Comparison of ENCODE assay signal across 18 cellular contexts in genomic region chr1:39148942-39149341, GRCh38.
"Had no signal": no experiment of that assay in that cellular context is flagged by ENCODE, and none has a peak within 500 bp of the region (broad histone marks: within the 10 kb centered on the region; RNA-seq: fewer than 3 reads in every experiment).

No MANE protein-coding gene starts in this region.

- H3K9me3 Mint-ChIP-seq: activated CD4-positive, alpha-beta memory T cell treated with anti-CD3 and anti-CD28 coated beads, Interleukin-2, amount 10 ng/mL, durations not matched to agents 7 days and 5 days; activated naive CD8-positive, alpha-beta T cell treated with anti-CD3 and anti-CD28 coated beads for 36 hours; activated T-cell treated with anti-CD3 and anti-CD28 coated beads, Interleukin-2, amount 50 U/mL, for 24 hours; endodermal cell; stimulated activated naive CD8-positive, alpha-beta T cell treated with anti-CD3 and anti-CD28 coated beads, Interleukin-15, amount 100 ng/mL, for 72 hours had no signal

- H3K9ac ChIP-seq: parathyroid adenoma had no signal

- H3K9me3 ChIP-seq: breast epithelium, gastrocnemius medialis, heart left ventricle, sigmoid colon, spleen had no signal

- H3K36me3 ChIP-seq: breast epithelium, gastrocnemius medialis, heart left ventricle, sigmoid colon, spleen had no signal

- H3K4me1 Mint-ChIP-seq: activated CD4-positive, alpha-beta memory T cell treated with anti-CD3 and anti-CD28 coated beads, Interleukin-2, amount 10 ng/mL, durations not matched to agents 7 days and 5 days; activated naive CD8-positive, alpha-beta T cell treated with anti-CD3 and anti-CD28 coated beads for 36 hours; stimulated activated naive CD8-positive, alpha-beta T cell treated with anti-CD3 and anti-CD28 coated beads, Interleukin-15, amount 100 ng/mL, for 72 hours had no signal

- H3K36me3 Mint-ChIP-seq: activated naive CD8-positive, alpha-beta T cell treated with anti-CD3 and anti-CD28 coated beads for 36 hours had no signal

- H3K4me3 Mint-ChIP-seq: activated CD4-positive, alpha-beta memory T cell treated with anti-CD3 and anti-CD28 coated beads, Interleukin-2, amount 10 ng/mL, durations not matched to agents 7 days and 5 days; activated naive CD8-positive, alpha-beta T cell treated with anti-CD3 and anti-CD28 coated beads for 36 hours; activated T-cell treated with anti-CD3 and anti-CD28 coated beads, Interleukin-2, amount 50 U/mL, for 24 hours; endodermal cell; stimulated activated naive CD8-positive, alpha-beta T cell treated with anti-CD3 and anti-CD28 coated beads, Interleukin-15, amount 100 ng/mL, for 72 hours had no signal

- H3K27ac ChIP-seq: breast epithelium, dorsolateral prefrontal cortex, gastrocnemius medialis, heart left ventricle, parathyroid adenoma, spleen, VCaP had no signal

- DNase-seq: activated CD4-positive, alpha-beta memory T cell treated with anti-CD3 and anti-CD28 coated beads, Interleukin-2, amount 10 ng/mL, durations not matched to agents 7 days and 5 days; activated effector memory CD4-positive, alpha-beta T cell treated with anti-CD3 and anti-CD28 coated beads, Interleukin-2, amount 50 U/mL, for 16 hours; activated naive CD8-positive, alpha-beta T cell treated with anti-CD3 and anti-CD28 coated beads for 36 hours; activated T-cell treated with anti-CD3 and anti-CD28 coated beads, Interleukin-2, amount 50 U/mL, for 24 hours; cerebellar nuclear complex; dorsolateral prefrontal cortex; endodermal cell; erythroblast; gastrocnemius medialis; heart left ventricle; left cardiac atrium; sigmoid colon; spleen; stimulated activated naive CD8-positive, alpha-beta T cell treated with anti-CD3 and anti-CD28 coated beads, Interleukin-15, amount 100 ng/mL, for 72 hours had no signal

- H3K4me3 ChIP-seq: breast epithelium, dorsolateral prefrontal cortex, gastrocnemius medialis, heart left ventricle, lung, sigmoid colon, spleen had no signal

- H2AFZ ChIP-seq: parathyroid adenoma had no signal

- H3K27ac Mint-ChIP-seq: activated CD4-positive, alpha-beta memory T cell treated with anti-CD3 and anti-CD28 coated beads, Interleukin-2, amount 10 ng/mL, durations not matched to agents 7 days and 5 days; activated naive CD8-positive, alpha-beta T cell treated with anti-CD3 and anti-CD28 coated beads for 36 hours; activated T-cell treated with anti-CD3 and anti-CD28 coated beads, Interleukin-2, amount 50 U/mL, for 24 hours; endodermal cell; stimulated activated naive CD8-positive, alpha-beta T cell treated with anti-CD3 and anti-CD28 coated beads, Interleukin-15, amount 100 ng/mL, for 72 hours had no signal

- H3K27me3 ChIP-seq: breast epithelium, dorsolateral prefrontal cortex, gastrocnemius medialis, heart left ventricle, sigmoid colon, spleen had no signal
